21 cellular contexts compared by ENCODE assay signal in genomic region chr3:120433662-120434331, GRCh38. TPM values are rescaled to one million over a fixed set of nuclear protein-coding genes. Genes with fewer than 3 reads are reported as not detected.
DNase-seq lines count a peak whose midpoint lies in the region; ATAC-seq and TF ChIP-seq lines count a peak whose summit lies in the region.
"Had no signal": no experiment of that assay in that cellular context is flagged by ENCODE, and none has a peak within 500 bp of the region (broad histone marks: within the 10 kb centered on the region; RNA-seq: fewer than 3 reads in every experiment).

No MANE protein-coding gene starts in this region.

- no peak for DNase-seq in left ventricle myocardium superior
- no peak for DNase-seq in Right ventricle myocardium superior
- peak; percentile 18 for DNase-seq in endodermal cell
- DNase-seq in neural progenitor cell (ENCODE audit: low spot score) = no peak
- DNase-seq in NCI-H82 treated with DMSO at 0.1 percent for 48 hours (lab: John Stamatoyannopoulos, UW; ENCODE audit: unreplicated experiment) = no peak
- DNase-seq in SK-N-DZ (ENCODE audit: low spot score) = no peak
- DNase-seq in DMS 273 treated with DMSO at 0.1 percent for 48 hours (lab: John Stamatoyannopoulos, UW) = no peak
- DNase-seq: activated naive CD4-positive, alpha-beta T cell treated with anti-CD3 and anti-CD28 coated beads, Interleukin-2, amount 10 ng/mL, durations not matched to agents 7 days and 5 days; activated T-cell treated with anti-CD3 and anti-CD28 coated beads, Interleukin-2, amount 50 U/mL, for 48 hours; EL; heart right ventricle; NCI-H1048; NCI-H2029 treated with DMSO at 0.1 percent for 48 hours; NK-92 treated with Interleukin-12 subunit alpha and Interleukin-12 subunit beta, amount 100 ng/mL, for 24 hours; stimulated activated CD4-positive, alpha-beta T cell treated with anti-CD3 and anti-CD28 coated beads, Interleukin-2, amount 100 ng/mL, for 48 hours; stimulated activated naive CD8-positive, alpha-beta T cell treated with anti-CD3 and anti-CD28 coated beads, Interleukin-15, Interleukin-2, amounts not matched to agents 100 U/mL and 50 U/mL, for 24 hours; upper lobe of right lung had no signal

- H3K27ac ChIP-seq in endodermal cell (ENCODE audit: low read depth, low read length) (no peak overlapping the region), neural progenitor cell (no peak overlapping the region)
- H3K27ac ChIP-seq: upper lobe of right lung had no signal

- no peaks in the 10 kb centered on the region for H3K27me3 Mint-ChIP-seq in endodermal cell (ENCODE audit: insufficient read depth)
- H3K27me3 Mint-ChIP-seq in neural progenitor cell (ENCODE audit: insufficient read depth, low read depth) = peaks cover 2% of the 10 kb centered on the region

- H3K36me3 ChIP-seq in endodermal cell (ENCODE audit: control insufficient read depth, insufficient read depth, low read length) (peaks cover 46% of the 10 kb centered on the region), neural progenitor cell (peaks cover 10% of the 10 kb centered on the region)
- H3K36me3 ChIP-seq: upper lobe of right lung had no signal

- H3K9me3 Mint-ChIP-seq in endodermal cell = no peaks in the 10 kb centered on the region
- H3K9me3 Mint-ChIP-seq in neural progenitor cell = no peaks in the 10 kb centered on the region
- H3K9me3 Mint-ChIP-seq: activated naive CD4-positive, alpha-beta T cell treated with anti-CD3 and anti-CD28 coated beads, Interleukin-2, amount 10 ng/mL, durations not matched to agents 7 days and 5 days had no signal

- H3K36me3 Mint-ChIP-seq in endodermal cell (ENCODE audit: low read depth) = peaks cover 58% of the 10 kb centered on the region
- peaks cover 28% of the 10 kb centered on the region for H3K36me3 Mint-ChIP-seq in neural progenitor cell
- H3K36me3 Mint-ChIP-seq: activated naive CD4-positive, alpha-beta T cell treated with anti-CD3 and anti-CD28 coated beads, Interleukin-2, amount 10 ng/mL, durations not matched to agents 7 days and 5 days had no signal

- H3K27me3 ChIP-seq in endodermal cell (ENCODE audit: control insufficient read depth, insufficient read depth, low read length, poor library complexity, severe bottlenecking) (no peaks in the 10 kb centered on the region), neural progenitor cell (no peaks in the 10 kb centered on the region)
- H3K27me3 ChIP-seq: heart right ventricle, upper lobe of right lung had no signal

- H2AFZ ChIP-seq in neural progenitor cell (replicated peaks) = no peak overlapping the region
- H2AFZ ChIP-seq: parathyroid adenoma had no signal

- peaks cover 10% of the 10 kb centered on the region for H3K4me1 ChIP-seq in endodermal cell (ENCODE audit: control insufficient read depth, insufficient read depth, low read length)
- peaks cover 29% of the 10 kb centered on the region for H3K4me1 ChIP-seq in neural progenitor cell

- H3K4me3 Mint-ChIP-seq in endodermal cell (no peak overlapping the region), neural progenitor cell (no peak overlapping the region)
- H3K4me3 Mint-ChIP-seq: activated naive CD4-positive, alpha-beta T cell treated with anti-CD3 and anti-CD28 coated beads, Interleukin-2, amount 10 ng/mL, durations not matched to agents 7 days and 5 days had no signal

- H3K79me2 ChIP-seq in neural progenitor cell (ENCODE audit: low read depth) = peaks cover 55% of the 10 kb centered on the region

- no peak overlapping the region for H3K4me2 ChIP-seq in neural progenitor cell

- H4K20me1 ChIP-seq in neural progenitor cell (ENCODE audit: low read depth) = no peaks in the 10 kb centered on the region

- H3K4me3 ChIP-seq in endodermal cell (ENCODE audit: low read length) (no peak overlapping the region), neural progenitor cell (no peak overlapping the region)
- H3K4me3 ChIP-seq: HAP-1, heart right ventricle, lung, upper lobe of right lung had no signal

- TF ChIP-seq CTCF in endodermal cell (conservative IDR thresholded peaks at IDR 0.05) (no peak), neural progenitor cell (IDR thresholded peaks at IDR 0.05) (no peak)

- intact Hi-C loops in left ventricle myocardium superior (cut with micrococcal nuclease) = no loop called here
- intact Hi-C loops in Right ventricle myocardium superior (cut with DNase I) = no loop called here

- H3K4me1 Mint-ChIP-seq in endodermal cell = peaks cover 37% of the 10 kb centered on the region
- H3K4me1 Mint-ChIP-seq in neural progenitor cell = peaks cover 32% of the 10 kb centered on the region
- H3K4me1 Mint-ChIP-seq: activated naive CD4-positive, alpha-beta T cell treated with anti-CD3 and anti-CD28 coated beads, Interleukin-2, amount 10 ng/mL, durations not matched to agents 7 days and 5 days had no signal

- ATAC-seq in left ventricle myocardium superior = peak; percentile 4
- ATAC-seq in Right ventricle myocardium superior (ENCODE audit: poor library complexity) = no peak
- no peak for ATAC-seq in HG03095 (IDR thresholded peaks at IDR 0.05; ENCODE audit: unreplicated experiment)
- ATAC-seq: stimulated activated naive CD8-positive, alpha-beta T cell treated with anti-CD3 and anti-CD28 coated beads, Interleukin-15, Interleukin-2, amounts not matched to agents 100 U/mL and 50 U/mL, for 24 hours; upper lobe of right lung had no signal

- WGBS in endodermal cell (ENCODE audit: insufficient coverage in 1 of 2, insufficient read length in 1 of 2), 2 experiments = 95 to 98% methylated on average over 4 of the region's 4 CpGs

- H3K9me3 ChIP-seq in endodermal cell (ENCODE audit: control insufficient read depth, low read length) (no peaks in the 10 kb centered on the region), neural progenitor cell (ENCODE audit: low read depth) (no peaks in the 10 kb centered on the region)
- H3K9me3 ChIP-seq: HAP-1, heart right ventricle, upper lobe of right lung had no signal

- H3K27ac Mint-ChIP-seq in endodermal cell (peak overlapping the region; percentile 49), neural progenitor cell (peak overlapping the region; percentile 61)
- H3K27ac Mint-ChIP-seq: activated naive CD4-positive, alpha-beta T cell treated with anti-CD3 and anti-CD28 coated beads, Interleukin-2, amount 10 ng/mL, durations not matched to agents 7 days and 5 days had no signal

- H3F3A ChIP-seq in neural progenitor cell (ENCODE audit: low read depth) = no peaks in the 10 kb centered on the region

- H3K9ac ChIP-seq in endodermal cell (ENCODE audit: extremely low read depth, low read length, poor library complexity, severe bottlenecking) (no peak overlapping the region), neural progenitor cell (no peak overlapping the region)
- H3K9ac ChIP-seq: parathyroid adenoma had no signal

RNA-seq across cellular contexts. Expression of gene FSTL1, which starts 17.0 kb away (rescaled TPM):
- 186 TPM for total RNA-seq in left ventricle myocardium superior
- total RNA-seq in Right ventricle myocardium superior = 209 TPM
- 100 to 1,000 TPM; 309 to 379 TPM for total RNA-seq in endodermal cell
- polyA plus RNA-seq in endodermal cell (2013, experiment 1 of 2) = 346 TPM
- polyA plus RNA-seq in endodermal cell (2013, experiment 2 of 2) = 337 TPM
- 280 and 327 TPM in 2 replicates for total RNA-seq in neural progenitor cell (ENCODE audit: low replicate concordance)
- polyA plus RNA-seq in SK-N-DZ (2014; cell fraction: cytosol; rRNA removed) = 32.4 and 33.0 TPM in 2 replicates
- 16.3 and 20.3 TPM in 2 replicates for polyA plus RNA-seq in SK-N-DZ (2014; cell fraction: nucleus; rRNA removed)
